24 cellular contexts compared by ENCODE assay signal in genomic region chr13:112664501-112665203, GRCh38. TPM values are rescaled to one million over a fixed set of nuclear protein-coding genes. Genes with fewer than 3 reads are reported as not detected.
DNase-seq lines count a peak whose midpoint lies in the region; ATAC-seq, FAIRE-seq and TF ChIP-seq lines count a peak whose summit lies in the region.
"Had no signal": no experiment of that assay in that cellular context is flagged by ENCODE, and none has a peak within 500 bp of the region (broad histone marks: within the 10 kb centered on the region; RNA-seq: fewer than 3 reads in every experiment).

No MANE protein-coding gene starts in this region.

- TF ChIP-seq RAD21 in HepG2 (CRISPR knock-in tag; IDR thresholded peaks at IDR 0.05): no peak

- H3K27me3 ChIP-seq in HepG2 (ENCODE audit: control insufficient read depth in 1 of 2, insufficient read depth in 2 of 2, low read length in 2 of 2): peaks cover 0 to 11% of the 10 kb centered on the region in 2 experiments; a peak in 3 of 5 replicates
- H3K27me3 ChIP-seq: BE2C, hepatocyte, testis had no signal

- H3K9ac ChIP-seq in HepG2 (ENCODE audit: insufficient read depth, low read depth, low read length): no peak overlapping the region

- BruUV-seq in HepG2 (replicated peaks; lab: Mats Ljungman, UMichigan) (no TSS peak), OCI-LY7 (replicated peaks; lab: Mats Ljungman, UMichigan) (no TSS peak)

- ATAC-seq in HepG2: peak; percentile 76
- no peak for ATAC-seq in HG03342 (IDR thresholded peaks at IDR 0.05; ENCODE audit: unreplicated experiment)
- ATAC-seq: activated CD8-positive, alpha-beta T cell treated with anti-CD3 and anti-CD28 coated beads for 36 hours had no signal

- H3K27me3 Mint-ChIP-seq in chondrocyte (ENCODE audit: low read depth): peaks cover 8% of the 10 kb centered on the region

- H4K20me1 ChIP-seq in HepG2 (ENCODE audit: insufficient read depth, low read length) (no peaks in the 10 kb centered on the region), OCI-LY7 (ENCODE audit: insufficient read depth, low read length) (no peaks in the 10 kb centered on the region)

- in situ Hi-C loops in HepG2 (cut with HindIII; ENCODE audit: extremely low pct_ligation_motif_present, low pct_unique_long_range_greater_than_20kb): no loop called here

- H3K4me1 Mint-ChIP-seq in chondrocyte (ENCODE audit: low read depth): no peaks in the 10 kb centered on the region
- H3K4me1 Mint-ChIP-seq: IgD-negative memory B cell had no signal

- H3K27ac ChIP-seq in HepG2 (ENCODE audit: extremely low read length, insufficient read depth, low read length) (no peak overlapping the region), OCI-LY7 (ENCODE audit: low read depth, low read length, poor library complexity, severe bottlenecking) (no peak overlapping the region)
- H3K27ac ChIP-seq: 22Rv1, hepatocyte, spleen, testis had no signal

- H3K9me2 ChIP-seq in OCI-LY7 (ENCODE audit: insufficient read depth, low read length): no peaks in the 10 kb centered on the region

- peak; percentile 33 for DNase-seq in NCI-H146 (lab: John Stamatoyannopoulos, UW)
- DNase-seq in NCI-H146 treated with DMSO at 0.1 percent for 48 hours (lab: John Stamatoyannopoulos, UW; ENCODE audit: unreplicated experiment): no peak
- peak; percentile 76 for DNase-seq in chondrocyte (ENCODE audit: low spot score)
- DNase-seq in HepG2 (ENCODE audit: low spot score): no peak
- DNase-seq in OCI-LY7 (ENCODE audit: low spot score): no peak
- no peak for DNase-seq in NCI-H774 (lab: John Stamatoyannopoulos, UW)
- no peak for DNase-seq in HuH-7.5 (ENCODE audit: low spot score)
- DNase-seq: activated CD8-positive, alpha-beta T cell treated with anti-CD3 and anti-CD28 coated beads for 36 hours; activated gamma-delta T cell treated with Interleukin-2 at 50 U/mL for 16 hours; BE2C; DMS79 treated with DMSO at 0.1 percent for 48 hours; GOT3; NCI-H1417; NCI-H524 treated with DMSO at 0.1 percent for 48 hours; Right ventricle myocardium superior; spleen; stimulated activated CD4-positive, alpha-beta T cell treated with anti-CD3 and anti-CD28 coated beads, Interleukin-4, amount 100 ng/mL, for 1 hour; stimulated activated naive CD4-positive, alpha-beta T cell; testis had no signal

- no peaks in the 10 kb centered on the region for H3K36me3 ChIP-seq in HepG2 (replicated peaks in 1 of 2; ENCODE audit: control insufficient read depth in 1 of 2, insufficient read depth in 2 of 2, low read length in 2 of 2)
- no peaks in the 10 kb centered on the region for H3K36me3 ChIP-seq in OCI-LY7 (ENCODE audit: insufficient read depth, low read length)
- H3K36me3 ChIP-seq: BE2C, spleen had no signal

- TF ChIP-seq EP300 in HepG2 (IDR thresholded peaks at IDR 0.05; ENCODE audit: low read depth in 2 of 2, low read length in 2 of 2) (no peak), HepG2 (CRISPR knock-in tag; IDR thresholded peaks at IDR 0.05; ENCODE audit: borderline replicate concordance) (no peak)

- no peaks in the 10 kb centered on the region for H3K36me3 Mint-ChIP-seq in chondrocyte (ENCODE audit: low read depth)
- H3K36me3 Mint-ChIP-seq: IgD-negative memory B cell had no signal

- H3K4me1 ChIP-seq in HepG2 (ENCODE audit: insufficient read depth, low read length) (peaks cover 10% of the 10 kb centered on the region; the same call in 1 of the 2 replicates), OCI-LY7 (ENCODE audit: insufficient read depth, low read length, poor library complexity, severe bottlenecking) (no peaks in the 10 kb centered on the region)
- H3K4me1 ChIP-seq: BE2C, spleen, testis had no signal

- no peaks in the 10 kb centered on the region for H3K9me3 ChIP-seq in HepG2 (ENCODE audit: low read length)
- H3K9me3 ChIP-seq in OCI-LY7 (ENCODE audit: low read length): no peaks in the 10 kb centered on the region
- H3K9me3 ChIP-seq: BE2C, spleen, testis had no signal

- POLR2A ChIA-PET in HepG2 (lab: Yijun Ruan, JAX): no interaction called here
- POLR2A ChIA-PET in OCI-LY7 (lab: Charles Lee): no interaction called here

- H3K4me3 Mint-ChIP-seq in chondrocyte (ENCODE audit: unreplicated experiment): no peak overlapping the region
- H3K4me3 Mint-ChIP-seq: activated CD8-positive, alpha-beta T cell treated with anti-CD3 and anti-CD28 coated beads for 36 hours; IgD-negative memory B cell had no signal

- no peak for TF ChIP-seq POLR2A in HepG2 (IDR thresholded peaks at IDR 0.05; ENCODE audit: insufficient read depth in 1 of 2, low read depth in 2 of 2, low read length in 2 of 2)

- intact Hi-C loops in HepG2 (cut with micrococcal nuclease; ENCODE audit: unreplicated experiment) (no loop called here), OCI-LY7 (cut with micrococcal nuclease; ENCODE audit: unreplicated experiment) (no loop called here)

- H3K4me2 ChIP-seq in HepG2 (ENCODE audit: low read depth, low read length): no peak overlapping the region
- H3K4me2 ChIP-seq in OCI-LY7 (ENCODE audit: low read length): no peak overlapping the region
- H3K4me2 ChIP-seq: hepatocyte had no signal

- H2AFZ ChIP-seq in HepG2 (ENCODE audit: low read length): no peak overlapping the region
- no peak overlapping the region for H2AFZ ChIP-seq in OCI-LY7 (ENCODE audit: low read length)
- H2AFZ ChIP-seq: hepatocyte had no signal

- no peaks in the 10 kb centered on the region for H3K9me3 Mint-ChIP-seq in chondrocyte (ENCODE audit: low read depth)
- H3K9me3 Mint-ChIP-seq: activated CD8-positive, alpha-beta T cell treated with anti-CD3 and anti-CD28 coated beads for 36 hours had no signal

- no peak overlapping the region for H3K27ac Mint-ChIP-seq in chondrocyte (ENCODE audit: unreplicated experiment)
- H3K27ac Mint-ChIP-seq: activated CD8-positive, alpha-beta T cell treated with anti-CD3 and anti-CD28 coated beads for 36 hours; IgD-negative memory B cell had no signal

- H3K79me2 ChIP-seq in HepG2 (ENCODE audit: insufficient read depth, low read length) (no peaks in the 10 kb centered on the region), OCI-LY7 (ENCODE audit: insufficient read depth, low read depth, low read length) (no peaks in the 10 kb centered on the region)
- H3K79me2 ChIP-seq: hepatocyte had no signal

- WGBS in HepG2 (ENCODE audit: low lambda C conversion rate): 36% methylated on average over 6 of the region's 22 CpGs

- TF ChIP-seq CTCF in chondrocyte (IDR thresholded peaks at IDR 0.05): no peak
- no peak for TF ChIP-seq CTCF in HepG2 (CRISPR knock-in tag; IDR thresholded peaks at IDR 0.05)
- no peak for TF ChIP-seq CTCF in OCI-LY7 (conservative IDR thresholded peaks at IDR 0.05; ENCODE audit: low read length)

- H3K4me3 ChIP-seq in HepG2 (replicated peaks in 1 of 3; ENCODE audit: insufficient read depth in 1 of 3, low read depth in 2 of 3, low read length in 3 of 3) (no peak overlapping the region), OCI-LY7 (ENCODE audit: low read depth, low read length, poor library complexity, severe bottlenecking) (no peak overlapping the region)
- H3K4me3 ChIP-seq: hepatocyte, lung, spleen, testis had no signal

- FAIRE-seq in HepG2 (lab: Jason Lieb, UNC): no peak

- CTCF ChIA-PET in HepG2 (lab: Yijun Ruan, JAX; ENCODE audit: low intra/inter-chr PET ratio, low total read pairs): no interaction called here
- CTCF ChIA-PET in OCI-LY7 (lab: Charles Lee; ENCODE audit: unreplicated experiment): no interaction called here

TF ChIP-seq in HepG2, 621 proteins besides CTCF, POLR2A, EP300 and RAD21 (continues in another document):
- TF ChIP-seq CEBPB (IDR thresholded peaks at IDR 0.05; ENCODE audit: borderline replicate concordance, low read depth, low read length) (peak; percentile 28; the same call in 1 of the 2 replicates), REL (CRISPR knock-in tag; conservative IDR thresholded peaks at IDR 0.05) (no peak), TP53 (CRISPR knock-in tag; conservative IDR thresholded peaks at IDR 0.05) (no peak), TAF15 (IDR thresholded peaks at IDR 0.05; ENCODE audit: low read depth, low read length, poor library complexity, severe bottlenecking) (no peak)
- TF ChIP-seq, protein P1, sequence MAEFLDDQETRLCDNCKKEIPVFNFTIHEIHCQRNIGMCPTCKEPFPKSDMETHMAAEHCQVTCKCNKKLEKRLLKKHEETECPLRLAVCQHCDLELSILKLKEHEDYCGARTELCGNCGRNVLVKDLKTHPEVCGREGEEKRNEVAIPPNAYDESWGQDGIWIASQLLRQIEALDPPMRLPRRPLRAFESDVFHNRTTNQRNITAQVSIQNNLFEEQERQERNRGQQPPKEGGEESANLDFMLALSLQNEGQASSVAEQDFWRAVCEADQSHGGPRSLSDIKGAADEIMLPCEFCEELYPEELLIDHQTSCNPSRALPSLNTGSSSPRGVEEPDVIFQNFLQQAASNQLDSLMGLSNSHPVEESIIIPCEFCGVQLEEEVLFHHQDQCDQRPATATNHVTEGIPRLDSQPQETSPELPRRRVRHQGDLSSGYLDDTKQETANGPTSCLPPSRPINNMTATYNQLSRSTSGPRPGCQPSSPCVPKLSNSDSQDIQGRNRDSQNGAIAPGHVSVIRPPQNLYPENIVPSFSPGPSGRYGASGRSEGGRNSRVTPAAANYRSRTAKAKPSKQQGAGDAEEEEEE (CRISPR knock-in tag; IDR thresholded peaks at IDR 0.05; ENCODE audit: borderline replicate concordance): no peak

RNA-seq across cellular contexts. Expression of gene ATP11A, which starts 25.2 kb away (rescaled TPM):
- total RNA-seq in chondrocyte (13.1 to 22.2 TPM (median 15.4 TPM) in 3 replicates), HepG2 (2016; rRNA removed; fragmentation: Illumina TruSeq; extraction: Trizol) (18.4 and 18.9 TPM in 2 replicates), OCI-LY7 (2022) (22.1 and 23.1 TPM in 2 replicates)
- total RNA-seq in HepG2 (2016; cell fraction: cytosol; rRNA removed; fragmentation: Illumina TruSeq; extraction: Trizol; ENCODE audit: low read depth): 5.5 and 6.6 TPM in 2 replicates
- 13.9 and 19.4 TPM in 2 replicates for total RNA-seq in HepG2 (2016; cell fraction: insoluble cytoplasmic fraction; rRNA removed; fragmentation: Illumina TruSeq; extraction: Trizol)
- 12.7 and 14.7 TPM in 2 replicates for total RNA-seq in HepG2 (2016; cell fraction: membrane; rRNA removed; fragmentation: Illumina TruSeq; extraction: Trizol)
- total RNA-seq in HepG2 (2016; cell fraction: nucleus; rRNA removed; fragmentation: Illumina TruSeq; extraction: Trizol): 44.6 and 51.9 TPM in 2 replicates
- 20.1 and 24.0 TPM in 2 replicates for polyA plus RNA-seq in HepG2 (2011; rRNA removed)
- polyA plus RNA-seq in HepG2 (2011; cell fraction: cytosol; rRNA removed): 13.1 and 13.2 TPM in 2 replicates
- polyA plus RNA-seq in HepG2 (2011; cell fraction: nucleus; rRNA removed): 168 and 195 TPM in 2 replicates
- polyA plus RNA-seq in HepG2 (2012): 36.8 and 55.4 TPM in 2 replicates
- 1.3 and 1.5 TPM in 2 replicates for polyA plus RNA-seq in HepG2 (2016; cell fraction: cytosol; fragmentation: Illumina TruSeq; extraction: Trizol; ENCODE audit: low read depth)
- 12.9 TPM in 2 replicates for polyA plus RNA-seq in HepG2 (2016; cell fraction: insoluble cytoplasmic fraction; fragmentation: Illumina TruSeq; extraction: Trizol; ENCODE audit: low read depth)
- 3.0 and 3.7 TPM in 2 replicates for polyA plus RNA-seq in HepG2 (2016; cell fraction: membrane; fragmentation: Illumina TruSeq; extraction: Trizol; ENCODE audit: low read depth)
- polyA plus RNA-seq in HepG2 (2016; cell fraction: nucleus; fragmentation: Illumina TruSeq; extraction: Trizol; ENCODE audit: insufficient read depth, low read depth): 72.0 and 87.4 TPM in 2 replicates
- 14.4 and 71.9 TPM in 2 replicates for polyA minus RNA-seq in HepG2 (2011; rRNA and poly(A)+ RNA removed; ENCODE audit: low replicate concordance)
- 42.1 and 46.7 TPM in 2 replicates for polyA minus RNA-seq in HepG2 (2011; cell fraction: cytosol; rRNA and poly(A)+ RNA removed)
- polyA minus RNA-seq in HepG2 (2011; cell fraction: nucleus; rRNA and poly(A)+ RNA removed): 107 and 137 TPM in 2 replicates
- total RNA-seq in OCI-LY7 (2014; rRNA removed; shearing (Covaris generic)): 3.4 and 8.8 TPM in 2 replicates

Comparison
In these comparisons a context has a peak if more than half of its experiments do, and no peak if none do; other contexts are left out.
1. DNase-seq: peak in NCI-H146 (single experiment) and chondrocyte (single experiment); none in NCI-H146 treated with DMSO at 0.1 percent for 48 hours (single experiment), HepG2 (single experiment), OCI-LY7 (single experiment), NCI-H774 (single experiment) and HuH-7.5 (single experiment).